In genomic region chr18:79952457-79952995, GRCh38 we compare ENCODE assay signal across 8 cellular contexts. TPM values are rescaled to one million over a fixed set of nuclear protein-coding genes. Genes with fewer than 3 reads are reported as not detected.
DNase-seq lines count a peak whose midpoint lies in the region; ATAC-seq, FAIRE-seq and TF ChIP-seq lines count a peak whose summit lies in the region.

No MANE protein-coding gene starts in this region.

- H3K36me3 ChIP-seq in iPS DF 6.9 (ENCODE audit: control insufficient read depth, insufficient read depth, low read length) = no peaks in the 10 kb centered on the region; the same call in 1 of the 2 replicates

- no peak for TF ChIP-seq CTCF in GM12875 (IDR thresholded peaks at IDR 0.05; ENCODE audit: borderline replicate concordance, insufficient read depth, low read depth, low read length)

- peaks cover 24% of the 10 kb centered on the region for H3K27me3 ChIP-seq in iPS DF 6.9 (ENCODE audit: control insufficient read depth, insufficient read depth, low read length)

- intact Hi-C loops in activated T-helper 1 cell treated with anti-CD3 and anti-CD28 coated beads, Interleukin-12 subunit alpha, Interleukin-12 subunit beta, Interleukin-2, Interleukin-4 antibody, amounts not matched to agents 30 ng/mL and 10 ng/mL and 1 ng/mL, durations not matched to agents 14 hours and 24 hours and 36 hours (cut with micrococcal nuclease) = loop anchor here (5.0 to 10.0 kb wide), 2 partner anchors 60 to 558 kb away; partner anchors contain the start of gene NFATC1

- H3K27ac Mint-ChIP-seq in activated T-helper 1 cell treated with anti-CD3 and anti-CD28 coated beads, Interleukin-12 subunit alpha, Interleukin-12 subunit beta, Interleukin-2, Interleukin-4 antibody, amounts not matched to agents 30 ng/mL and 10 ng/mL and 1 ng/mL, durations not matched to agents 14 hours and 24 hours and 36 hours = no peak overlapping the region

- H3K4me3 ChIP-seq in GM12875 (ENCODE audit: low read depth, low read length) (peak overlapping the region; percentile 81), iPS DF 6.9 (ENCODE audit: low read length) (peak overlapping the region; percentile 74; the same call in 1 of the 2 replicates), skin epidermis (peak overlapping the region; percentile 70 to 98 (median 92))

- WGBS in iPS DF 6.9 (ENCODE audit: insufficient coverage, insufficient read length) = no CpG with 5 or more reads among the region's 43 CpGs

- ATAC-seq in HG02759 (IDR thresholded peaks at IDR 0.05; ENCODE audit: unreplicated experiment) (no peak), HG02571 (IDR thresholded peaks at IDR 0.05; ENCODE audit: unreplicated experiment) (no peak)

- no peaks in the 10 kb centered on the region for H3K27me3 Mint-ChIP-seq in activated T-helper 1 cell treated with anti-CD3 and anti-CD28 coated beads, Interleukin-12 subunit alpha, Interleukin-12 subunit beta, Interleukin-2, Interleukin-4 antibody, amounts not matched to agents 30 ng/mL and 10 ng/mL and 1 ng/mL, durations not matched to agents 14 hours and 24 hours and 36 hours (ENCODE audit: insufficient read depth)

- no peak overlapping the region for H3K27ac ChIP-seq in iPS DF 6.9 (ENCODE audit: low read length)
- peak overlapping the region in 17 of 21 experiments; percentile 73 to 99 (median 94) for H3K27ac ChIP-seq in skin epidermis

- no peak for TF ChIP-seq POLR2A in GM12891 (IDR thresholded peaks at IDR 0.05; ENCODE audit: low read depth, low read length)

- no peak for FAIRE-seq in GM12891 (lab: Jason Lieb, UNC)

- H3K9me3 ChIP-seq in iPS DF 6.9 (ENCODE audit: control insufficient read depth, insufficient read depth, low read length) = no peaks in the 10 kb centered on the region

- H3K36me3 Mint-ChIP-seq in activated T-helper 1 cell treated with anti-CD3 and anti-CD28 coated beads, Interleukin-12 subunit alpha, Interleukin-12 subunit beta, Interleukin-2, Interleukin-4 antibody, amounts not matched to agents 30 ng/mL and 10 ng/mL and 1 ng/mL, durations not matched to agents 14 hours and 24 hours and 36 hours (ENCODE audit: low read depth) = peaks cover 10% of the 10 kb centered on the region

- no peaks in the 10 kb centered on the region for H3K9me3 Mint-ChIP-seq in activated T-helper 1 cell treated with anti-CD3 and anti-CD28 coated beads, Interleukin-12 subunit alpha, Interleukin-12 subunit beta, Interleukin-2, Interleukin-4 antibody, amounts not matched to agents 30 ng/mL and 10 ng/mL and 1 ng/mL, durations not matched to agents 14 hours and 24 hours and 36 hours

- peaks cover 37% of the 10 kb centered on the region for H3K4me1 Mint-ChIP-seq in activated T-helper 1 cell treated with anti-CD3 and anti-CD28 coated beads, Interleukin-12 subunit alpha, Interleukin-12 subunit beta, Interleukin-2, Interleukin-4 antibody, amounts not matched to agents 30 ng/mL and 10 ng/mL and 1 ng/mL, durations not matched to agents 14 hours and 24 hours and 36 hours (ENCODE audit: low read depth)

- DNase-seq in activated T-helper 1 cell treated with anti-CD3 and anti-CD28 coated beads, Interleukin-12 subunit alpha, Interleukin-12 subunit beta, Interleukin-2, Interleukin-4 antibody, amounts not matched to agents 30 ng/mL and 10 ng/mL and 1 ng/mL, durations not matched to agents 14 hours and 24 hours and 36 hours (ENCODE audit: low spot score) = no peak
- DNase-seq in iPS DF 6.9 (ENCODE audit: low read depth, low spot score) (no peak), HPDE6-E6E7 (ENCODE audit: extremely low spot score) (no peak), GM12891 (ENCODE audit: insufficient read length, low spot score) (no peak)

- H3K4me1 ChIP-seq in iPS DF 6.9 (ENCODE audit: control insufficient read depth, insufficient read depth, low read length) = 0 out of 2 replicates have a peak, but pooled peaks cover 6% of the 10 kb centered on the region

- H3K4me3 Mint-ChIP-seq in activated T-helper 1 cell treated with anti-CD3 and anti-CD28 coated beads, Interleukin-12 subunit alpha, Interleukin-12 subunit beta, Interleukin-2, Interleukin-4 antibody, amounts not matched to agents 30 ng/mL and 10 ng/mL and 1 ng/mL, durations not matched to agents 14 hours and 24 hours and 36 hours = peak overlapping the region; percentile 37

TF ChIP-seq in GM12891, 5 proteins besides CTCF, POLR2A, EP300 and RAD21:
- TF ChIP-seq PAX5 (IDR thresholded peaks at IDR 0.05; ENCODE audit: insufficient read depth, low read length, severe bottlenecking) (no peak), POLR2AphosphoS5 (IDR thresholded peaks at IDR 0.05; ENCODE audit: low read depth, low read length) (no peak), TAF1 (IDR thresholded peaks at IDR 0.05; ENCODE audit: low read depth, low read length) (no peak)

RNA-seq across cellular contexts. Expression of gene SLC66A2, which starts 1.1 kb away (rescaled TPM):
- total RNA-seq in activated T-helper 1 cell treated with anti-CD3 and anti-CD28 coated beads, Interleukin-12 subunit alpha, Interleukin-12 subunit beta, Interleukin-2, Interleukin-4 antibody, amounts not matched to agents 30 ng/mL and 10 ng/mL and 1 ng/mL, durations not matched to agents 14 hours and 24 hours and 36 hours = 49.2 and 54.6 TPM in 2 replicates
- polyA plus RNA-seq in GM12891 (2012; ENCODE audit: low read depth, missing spikeins) = 25.6 TPM

RNA-seq across cellular contexts. Expression of gene HSBP1L1, which starts 11.9 kb away (rescaled TPM):
- 9.0 and 10.0 TPM in 2 replicates for total RNA-seq in activated T-helper 1 cell treated with anti-CD3 and anti-CD28 coated beads, Interleukin-12 subunit alpha, Interleukin-12 subunit beta, Interleukin-2, Interleukin-4 antibody, amounts not matched to agents 30 ng/mL and 10 ng/mL and 1 ng/mL, durations not matched to agents 14 hours and 24 hours and 36 hours
- 6.3 TPM for polyA plus RNA-seq in GM12891 (2012; ENCODE audit: low read depth, missing spikeins)

RNA-seq across cellular contexts. Expression of gene TXNL4A, which starts 35.8 kb away (rescaled TPM):
- total RNA-seq in activated T-helper 1 cell treated with anti-CD3 and anti-CD28 coated beads, Interleukin-12 subunit alpha, Interleukin-12 subunit beta, Interleukin-2, Interleukin-4 antibody, amounts not matched to agents 30 ng/mL and 10 ng/mL and 1 ng/mL, durations not matched to agents 14 hours and 24 hours and 36 hours = 190 and 198 TPM in 2 replicates
- polyA plus RNA-seq in GM12891 (2012; ENCODE audit: low read depth, missing spikeins) = 118 TPM
